ENCODE assay signal across 1 cellular context in genomic region chr17:27315322-27315721, GRCh38.
TF ChIP-seq lines count a peak whose summit lies in the region.

No MANE protein-coding gene starts in this region.

TF ChIP-seq in HepG2, 621 proteins besides CTCF, POLR2A, EP300 and RAD21:
- TF ChIP-seq TIGD3 (CRISPR knock-in tag; IDR thresholded peaks at IDR 0.05; ENCODE audit: borderline replicate concordance) (no peak), ZNF33A (CRISPR knock-in tag; IDR thresholded peaks at IDR 0.05; ENCODE audit: borderline replicate concordance) (no peak), POLR2AphosphoS5 (IDR thresholded peaks at IDR 0.05; ENCODE audit: low read depth, low read length) (peak; percentile 19; the same call in 1 of the 2 replicates)
